In genomic region chr14:76186318-76187027, GRCh38 we compare ENCODE assay signal across 17 cellular contexts. TPM values are rescaled to one million over a fixed set of nuclear protein-coding genes. Genes with fewer than 3 reads are reported as not detected.
DNase-seq lines count a peak whose midpoint lies in the region; ATAC-seq and TF ChIP-seq lines count a peak whose summit lies in the region.
"Had no signal": no experiment of that assay in that cellular context is flagged by ENCODE, and none has a peak within 500 bp of the region (broad histone marks: within the 10 kb centered on the region; RNA-seq: fewer than 3 reads in every experiment).

No MANE protein-coding gene starts in this region.

- no peaks in the 10 kb centered on the region for H3K27me3 ChIP-seq in gastroesophageal sphincter
- H3K27me3 ChIP-seq: foreskin keratinocyte had no signal

- TF ChIP-seq CTCF in gastroesophageal sphincter (IDR thresholded peaks at IDR 0.05): no peak

- no peak overlapping the region for H3K4me3 ChIP-seq in gastroesophageal sphincter
- H3K4me3 ChIP-seq: SK-N-MC had no signal

- H3K36me3 ChIP-seq in gastroesophageal sphincter: peaks cover 0 to 82% of the 10 kb centered on the region in 2 donors

- no peaks in the 10 kb centered on the region for H3K9me3 ChIP-seq in gastroesophageal sphincter

- DNase-seq in DMS79 (lab: John Stamatoyannopoulos, UW): peak; percentile 74
- peak; percentile 63 for DNase-seq in NCI-H510A treated with DMSO at 0.1 percent for 48 hours (lab: John Stamatoyannopoulos, UW)
- DNase-seq in COLO829 (ENCODE audit: low spot score): no peak
- DNase-seq in mucosa of gallbladder (ENCODE audit: low spot score): no peak
- DNase-seq: activated T-cell treated with anti-CD3 and anti-CD28 coated beads, Interleukin-2, amount 50 U/mL, for 4 hours; amygdala; EL; foreskin keratinocyte; kidney glomerular epithelial cell; naive B cell; right cardiac atrium had no signal

- 60 to 80% methylated on average over 3 to 4 of the region's 4 CpGs for WGBS in gastroesophageal sphincter (ENCODE audit: low coverage in 1 of 2), 2 donors

- ATAC-seq in GM18511 (IDR thresholded peaks at IDR 0.05; ENCODE audit: unreplicated experiment) (peak; percentile 87), GM21786 (IDR thresholded peaks at IDR 0.05; ENCODE audit: unreplicated experiment) (peak; percentile 89), gastroesophageal sphincter (no peak), HG03571 (IDR thresholded peaks at IDR 0.05; ENCODE audit: unreplicated experiment) (no peak)
- ATAC-seq: activated CD4-positive, CD25-positive, alpha-beta regulatory T cell treated with anti-CD3 and anti-CD28 coated beads, Interleukin-2, amount 50 U/mL, for 24 hours; activated T-cell treated with anti-CD3 and anti-CD28 coated beads, Interleukin-2, amount 50 U/mL, for 4 hours; foreskin keratinocyte; right cardiac atrium had no signal

- TF ChIP-seq EP300 in gastroesophageal sphincter (IDR thresholded peaks at IDR 0.05): no peak

- no peak overlapping the region for H3K27ac ChIP-seq in gastroesophageal sphincter
- H3K27ac ChIP-seq: foreskin keratinocyte, SK-N-MC had no signal

- no peaks in the 10 kb centered on the region for H3K4me1 ChIP-seq in gastroesophageal sphincter
- H3K4me1 ChIP-seq: foreskin keratinocyte had no signal

- no peak for TF ChIP-seq POLR2A in gastroesophageal sphincter (IDR thresholded peaks at IDR 0.05)

RNA-seq across cellular contexts. Expression of gene GPATCH2L, which starts 34.8 kb away (rescaled TPM):
- total RNA-seq in gastroesophageal sphincter (10 to 100 TPM; 34.2 to 64.0 (median 56.0) TPM), mucosa of gallbladder (43.5 TPM)

Comparison
In these comparisons a context has a peak if more than half of its experiments do, and no peak if none do; other contexts are left out.
1. DNase-seq: peak in DMS79 (single experiment) and NCI-H510A treated with DMSO at 0.1 percent for 48 hours (single experiment); none in COLO829 (single experiment) and mucosa of gallbladder (single experiment).
2. ATAC-seq: peak in GM18511 (single experiment) and GM21786 (single experiment); none in gastroesophageal sphincter (single experiment) and HG03571 (single experiment).